8 cellular contexts compared by ENCODE assay signal in genomic region chr11:122717264-122717867, GRCh38.
DNase-seq lines count a peak whose midpoint lies in the region; ATAC-seq and TF ChIP-seq lines count a peak whose summit lies in the region.

No MANE protein-coding gene starts in this region.

- H3K27ac Mint-ChIP-seq in activated naive CD4-positive, alpha-beta T cell treated with anti-CD3 and anti-CD28 coated beads, Interleukin-2, amount 50 U/mL, for 72 hours: peak overlapping the region in 1 of 2 donors; percentile 10

- H3K36me3 Mint-ChIP-seq in activated naive CD4-positive, alpha-beta T cell treated with anti-CD3 and anti-CD28 coated beads, Interleukin-2, amount 50 U/mL, for 72 hours: no peaks in the 10 kb centered on the region

- H3K4me3 ChIP-seq in upper lobe of left lung: no peak overlapping the region

- TF ChIP-seq EP300 in upper lobe of left lung (IDR thresholded peaks at IDR 0.05): no peak

- 39 to 45% methylated on average over 9 of the region's 9 CpGs for WGBS in upper lobe of left lung, 2 donors

- TF ChIP-seq CTCF in GM10248 (IDR thresholded peaks at IDR 0.05; ENCODE audit: control extremely low read depth, extremely low read depth, low read depth, missing control alignments) (no peak), GM20000 (IDR thresholded peaks at IDR 0.05; ENCODE audit: extremely low read depth, missing control alignments) (no peak), upper lobe of left lung (IDR thresholded peaks at IDR 0.05) (no peak)

- DNase-seq in GM10248 (ENCODE audit: extremely low spot score): peak; percentile 59
- peak; percentile 61 for DNase-seq in GM20000 (ENCODE audit: low spot score)
- DNase-seq in activated naive CD4-positive, alpha-beta T cell treated with anti-CD3 and anti-CD28 coated beads, Interleukin-2, amount 50 U/mL, for 72 hours (ENCODE audit: low spot score in 2 of 2): no peak
- DNase-seq in upper lobe of left lung: peak in 1 of 2 donors; percentile 57
- no peak for DNase-seq in HK-2 (ENCODE audit: unreplicated experiment)
- DNase-seq in stimulated activated CD4-positive, alpha-beta T cell treated with anti-CD3 and anti-CD28 coated beads, Interleukin-4, amount 100 ng/mL, for 1 hour: no peak
- no peak for DNase-seq in ACHN

- CTCF ChIA-PET in GM10248 (lab: Yijun Ruan, JAX): no interaction called here

- H3K9me3 Mint-ChIP-seq in activated naive CD4-positive, alpha-beta T cell treated with anti-CD3 and anti-CD28 coated beads, Interleukin-2, amount 50 U/mL, for 72 hours: no peaks in the 10 kb centered on the region

- ATAC-seq in HG03521 (IDR thresholded peaks at IDR 0.05; ENCODE audit: unreplicated experiment): peak; percentile 83
- peak; percentile 36 to 79 for ATAC-seq in activated naive CD4-positive, alpha-beta T cell treated with anti-CD3 and anti-CD28 coated beads, Interleukin-2, amount 50 U/mL, for 72 hours
- ATAC-seq in upper lobe of left lung (ENCODE audit: low FRiP score in 2 of 2): peak; percentile 49 to 66

- no peaks in the 10 kb centered on the region for H3K27me3 ChIP-seq in upper lobe of left lung

- peak overlapping the region; percentile 48 to 70 (median 57) for H3K27ac ChIP-seq in upper lobe of left lung

- in situ Hi-C loops in ACHN (cut with HindIII; ENCODE audit: low pct_ligation_motif_present, low pct_unique_long_range_greater_than_20kb, low sequenced_read_pairs): no loop called here

- peaks cover 7 to 14% (median 8%) of the 10 kb centered on the region in 4 donors for H3K4me1 ChIP-seq in upper lobe of left lung

- H3K36me3 ChIP-seq in upper lobe of left lung: no peaks in the 10 kb centered on the region

- TF ChIP-seq POLR2A in upper lobe of left lung (IDR thresholded peaks at IDR 0.05): peak in 1 of 4 donors; percentile 30

- POLR2A ChIA-PET in GM10248 (lab: Yijun Ruan, JAX): interaction anchor here (0.7 kb wide), 1 partner anchor 61 kb away, joined by 3 read pairs; no protein-coding TSS in a partner anchor

- H3K9me3 ChIP-seq in upper lobe of left lung: no peaks in the 10 kb centered on the region

Comparison
In these comparisons a context has a peak if more than half of its experiments do, and no peak if none do; other contexts are left out.
1. DNase-seq: peak in GM10248 (single experiment) and GM20000 (single experiment); none in activated naive CD4-positive, alpha-beta T cell treated with anti-CD3 and anti-CD28 coated beads, Interleukin-2, amount 50 U/mL, for 72 hours (0 of 2), HK-2 (single experiment), stimulated activated CD4-positive, alpha-beta T cell treated with anti-CD3 and anti-CD28 coated beads, Interleukin-4, amount 100 ng/mL, for 1 hour (single experiment) and ACHN (single experiment).
2. Peak in every context shown above with its lines, with median percentiles within 50 percentile points of each other: ATAC-seq.